Comparison of ENCODE assay signal across 20 cellular contexts in the genomic region with DNA sequence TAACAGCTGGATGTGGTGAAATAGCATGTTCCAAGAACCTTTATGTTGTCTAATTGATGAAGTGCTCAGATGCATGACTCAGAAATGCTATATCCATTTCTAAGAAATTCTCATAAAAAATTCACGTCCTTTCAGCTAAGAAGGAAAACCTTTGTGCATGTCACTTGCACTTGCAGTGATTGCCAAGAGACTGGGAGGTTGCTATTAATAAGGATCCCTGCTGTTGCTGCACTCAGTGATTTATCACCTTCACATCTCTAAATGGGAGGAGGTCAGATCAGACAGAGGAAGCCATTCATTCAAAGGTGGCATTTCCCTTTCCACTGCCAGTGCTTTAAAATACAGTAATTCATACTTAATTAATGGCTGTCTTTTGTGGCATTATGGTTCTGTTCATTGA.
DNase-seq lines count a peak whose midpoint lies in the region; ATAC-seq, FAIRE-seq and TF ChIP-seq lines count a peak whose summit lies in the region.
"Had no signal": no experiment of that assay in that cellular context is flagged by ENCODE, and none has a peak within 500 bp of the region (broad histone marks: within the 10 kb centered on the region; RNA-seq: fewer than 3 reads in every experiment).

No MANE protein-coding gene starts in this region.

- H3K79me2 ChIP-seq in fibroblast of lung (ENCODE audit: control insufficient read depth, insufficient read depth, low read length) (no peaks in the 10 kb centered on the region), osteoblast (ENCODE audit: insufficient read depth, low read length) (no peaks in the 10 kb centered on the region)

- FAIRE-seq in A549 (lab: Jason Lieb, UNC), result no peak
- FAIRE-seq: HTR-8/SVneo had no signal

- no peaks in the 10 kb centered on the region for H3K9me3 ChIP-seq in A549
- no peaks in the 10 kb centered on the region for H3K9me3 ChIP-seq in fibroblast of lung (ENCODE audit: control insufficient read depth, insufficient read depth, low read depth, low read length)
- no peaks in the 10 kb centered on the region for H3K9me3 ChIP-seq in mucosa of descending colon
- H3K9me3 ChIP-seq in osteoblast (ENCODE audit: low read depth, low read length), result no peaks in the 10 kb centered on the region
- H3K9me3 ChIP-seq: left ventricle myocardium inferior, uterus had no signal

- H3K27ac ChIP-seq in A549, result no peak overlapping the region
- H3K27ac ChIP-seq in fibroblast of lung (ENCODE audit: insufficient read depth, low read length), result no peak overlapping the region
- H3K27ac ChIP-seq in osteoblast (ENCODE audit: low read depth, low read length), result no peak overlapping the region
- H3K27ac ChIP-seq: left ventricle myocardium inferior, uterus had no signal

- TF ChIP-seq EP300 in A549 (IDR thresholded peaks at IDR 0.05), result no peak

- H3K27me3 ChIP-seq in fibroblast of lung (ENCODE audit: control insufficient read depth, insufficient read depth, low read length), result no peaks in the 10 kb centered on the region
- H3K27me3 ChIP-seq in osteoblast (ENCODE audit: insufficient read depth, low read length), result no peaks in the 10 kb centered on the region
- H3K27me3 ChIP-seq: uterus had no signal

- CTCF ChIA-PET in A549 (lab: Yijun Ruan, JAX), result no interaction called here

- no peak overlapping the region for H3K9ac ChIP-seq in fibroblast of lung (ENCODE audit: insufficient read depth, low read length)

- TF ChIP-seq POLR2A in A549 (IDR thresholded peaks at IDR 0.05; ENCODE audit: low read length), result no peak

- H2AFZ ChIP-seq in fibroblast of lung (ENCODE audit: low read length) (no peak overlapping the region), osteoblast (ENCODE audit: low read length) (no peak overlapping the region)

- WGBS in A549 (ENCODE audit: missing lambda C conversion rate), result 17% methylated on average over 1 of the region's 1 CpG

- H3K36me3 ChIP-seq in fibroblast of lung (ENCODE audit: control insufficient read depth, insufficient read depth, low read length) (no peaks in the 10 kb centered on the region), mucosa of descending colon (ENCODE audit: low read depth) (no peaks in the 10 kb centered on the region), osteoblast (ENCODE audit: insufficient read depth, low read length) (no peaks in the 10 kb centered on the region)
- H3K36me3 ChIP-seq: left ventricle myocardium inferior, uterus had no signal

- intact Hi-C loops in mucosa of descending colon (cut with DNase I, micrococcal nuclease), result no loop called here

- TF ChIP-seq CTCF in A549 (IDR thresholded peaks at IDR 0.05) (no peak), fibroblast of lung (conservative IDR thresholded peaks at IDR 0.05 in 1 of 2, IDR thresholded peaks at IDR 0.05 in 1 of 2; ENCODE audit: low read depth in 1 of 2, low read length in 2 of 2) (no peak), mucosa of descending colon (IDR thresholded peaks at IDR 0.05) (no peak), osteoblast (IDR thresholded peaks at IDR 0.05; ENCODE audit: extremely low read depth, low read depth, low read length) (no peak)

- H3K4me2 ChIP-seq in A549 (peak overlapping the region; percentile 8; the same call in 1 of the 3 replicates), fibroblast of lung (ENCODE audit: extremely low read depth, insufficient read depth, low read length) (no peak overlapping the region), osteoblast (ENCODE audit: insufficient read depth, low read length) (no peak overlapping the region)

- H3K4me3 ChIP-seq in A549, result no peak overlapping the region
- H3K4me3 ChIP-seq in fibroblast of lung (replicated peaks in 1 of 4; ENCODE audit: control extremely low read depth in 1 of 4, insufficient read depth in 1 of 4, low read depth in 3 of 4, low read length in 4 of 4), result no peak overlapping the region
- H3K4me3 ChIP-seq in mucosa of descending colon, result no peak overlapping the region
- H3K4me3 ChIP-seq in osteoblast (ENCODE audit: insufficient read depth, low read length), result no peak overlapping the region
- H3K4me3 ChIP-seq: left ventricle myocardium inferior, uterus had no signal

- no peak for DNase-seq in A549 (ENCODE audit: low read depth in 1 of 2, low spot score in 1 of 2)
- peak; percentile 3 for DNase-seq in HuH-7 (ENCODE audit: low spot score)
- DNase-seq in NCI-H748 (lab: John Stamatoyannopoulos, UW; ENCODE audit: unreplicated experiment), result peak; percentile 96
- peak; percentile 68 to 84 for DNase-seq in fibroblast of lung (ENCODE audit: low read depth in 2 of 2)
- DNase-seq in NCI-H526 (lab: John Stamatoyannopoulos, UW), result no peak
- DNase-seq in mucosa of descending colon, result no peak
- no peak for DNase-seq in osteoblast (ENCODE audit: insufficient read length, low spot score, missing footprints)
- DNase-seq: activated CD4-positive, CD25-positive, alpha-beta regulatory T cell treated with anti-CD3 and anti-CD28 coated beads, Interleukin-2, amount 50 U/mL, for 72 hours; amygdala; CD4-positive, alpha-beta T cell; cerebellar nuclear complex; EL; HFFc6; left ventricle myocardium inferior; NCI-H2171; SHP77; stimulated activated CD4-positive, alpha-beta T cell treated with anti-CD3 and anti-CD28 coated beads, Interleukin-2, amount 100 ng/mL, for 24 hours; uterus had no signal

- H4K20me1 ChIP-seq in fibroblast of lung (ENCODE audit: control insufficient read depth, extremely low read depth, insufficient read depth, low read length) (no peaks in the 10 kb centered on the region), osteoblast (ENCODE audit: insufficient read depth, low read length) (no peaks in the 10 kb centered on the region)

- no peak for TF ChIP-seq RAD21 in A549 (conservative IDR thresholded peaks at IDR 0.05 in 1 of 2, IDR thresholded peaks at IDR 0.05 in 1 of 2)

- ATAC-seq in A549 (peak in 1 of 2 experiments; percentile 42; a peak in 1 of 6 replicates), mucosa of descending colon (no peak), HG03135 (IDR thresholded peaks at IDR 0.05; ENCODE audit: unreplicated experiment) (no peak)

- POLR2A ChIA-PET in A549 (lab: Yijun Ruan, JAX), result no interaction called here

- peaks cover 19% of the 10 kb centered on the region for H3K4me1 ChIP-seq in A549
- H3K4me1 ChIP-seq in fibroblast of lung (ENCODE audit: control insufficient read depth, extremely low read depth, insufficient read depth, low read length), result no peaks in the 10 kb centered on the region
- no peaks in the 10 kb centered on the region for H3K4me1 ChIP-seq in mucosa of descending colon (ENCODE audit: low read depth)
- no peaks in the 10 kb centered on the region for H3K4me1 ChIP-seq in osteoblast (ENCODE audit: insufficient read depth, low read length)
- H3K4me1 ChIP-seq: left ventricle myocardium inferior, uterus had no signal

TF ChIP-seq in A549, 52 proteins besides CTCF, POLR2A, EP300 and RAD21:
- no peak for TF ChIP-seq ELK1 (IDR thresholded peaks at IDR 0.05; ENCODE audit: low read depth, low read length)
- TF ChIP-seq GATA3 (IDR thresholded peaks at IDR 0.05; ENCODE audit: borderline replicate concordance), result 0 out of 2 replicates have a peak, but pooled peaks have one; percentile 20

Comparison
In these comparisons a context has a peak if more than half of its experiments do, and no peak if none do; other contexts are left out.
1. DNase-seq: peak in HuH-7 (single experiment), NCI-H748 (single experiment) and fibroblast of lung (2 of 2); none in A549 (0 of 2), NCI-H526 (0 of 2), mucosa of descending colon (0 of 3) and osteoblast (single experiment).